In the genomic region with DNA sequence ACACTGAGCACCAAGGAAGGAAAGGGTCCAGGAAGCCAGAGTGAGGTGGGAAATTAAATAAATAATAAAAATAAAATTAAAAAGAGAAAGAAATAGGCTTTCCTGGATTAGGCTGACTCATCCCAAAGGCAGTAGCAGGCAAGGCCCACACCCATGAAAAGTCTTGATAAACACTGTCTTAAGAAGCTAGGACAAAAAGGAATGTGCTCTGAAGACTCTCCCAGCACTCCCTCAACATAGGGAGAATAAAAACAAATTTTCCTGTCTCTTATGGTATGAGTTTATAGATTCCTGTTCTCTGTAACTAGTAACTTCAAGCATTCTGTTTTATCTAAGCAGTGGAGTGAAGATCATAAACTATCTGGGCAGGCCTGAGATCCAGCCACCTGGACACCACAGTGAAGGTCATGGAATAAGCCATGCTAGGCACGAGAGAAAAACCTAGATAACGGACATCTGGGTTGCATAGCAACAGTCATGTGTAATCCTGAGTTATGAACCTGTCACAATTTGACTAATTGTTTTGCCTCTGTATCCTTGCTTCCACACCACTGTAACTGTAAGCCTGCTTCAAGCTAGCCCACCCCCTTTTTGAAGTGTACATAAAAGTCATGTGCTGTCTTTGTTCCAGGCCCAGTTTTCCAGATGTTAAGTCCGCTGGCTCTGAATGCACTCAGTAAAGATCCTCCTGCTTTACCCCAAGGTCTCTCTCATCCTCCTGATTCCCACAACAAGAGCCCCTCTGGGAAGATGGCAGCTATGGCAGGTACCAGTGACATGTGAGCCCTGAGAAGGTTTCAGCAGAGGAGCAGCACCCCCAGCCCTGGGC, we compare ENCODE assay signal across 1 cellular context.
TF ChIP-seq lines count a peak whose summit lies in the region.

No MANE protein-coding gene starts in this region.

TF ChIP-seq in H1, 55 proteins besides CTCF, POLR2A, EP300 and RAD21:
- 0 out of 2 replicates have a peak, but pooled peaks have one; percentile 63 for TF ChIP-seq CBX5 (IDR thresholded peaks at IDR 0.05; ENCODE audit: low read depth, low read length)
- TF ChIP-seq CTBP2 (IDR thresholded peaks at IDR 0.05; ENCODE audit: borderline replicate concordance, insufficient read depth, insufficient read length, low read length): no peak
